6 cellular contexts compared by ENCODE assay signal in the genomic region with DNA sequence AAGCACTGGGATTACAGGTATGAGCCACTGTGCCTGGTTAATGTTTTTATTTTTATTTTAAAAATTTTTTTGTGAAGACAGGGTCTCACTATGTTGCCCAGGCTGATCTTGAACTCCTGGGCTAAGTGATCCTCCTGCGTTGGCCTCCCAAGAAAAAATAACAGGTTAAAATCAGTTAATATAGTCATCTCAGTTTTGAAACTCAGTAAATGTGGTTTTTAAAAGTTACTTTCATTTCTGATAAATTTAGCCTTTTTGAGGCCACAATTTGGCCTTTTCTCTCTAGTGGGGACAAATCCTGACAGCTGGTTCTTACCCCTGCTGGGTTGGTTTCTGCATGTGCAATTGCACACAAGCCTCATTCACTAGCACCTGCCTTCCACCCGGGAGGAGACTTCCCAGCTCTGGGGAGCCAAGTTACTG. TPM values are rescaled to one million over a fixed set of nuclear protein-coding genes. Genes with fewer than 3 reads are reported as not detected.
DNase-seq lines count a peak whose midpoint lies in the region; ATAC-seq and TF ChIP-seq lines count a peak whose summit lies in the region.

No MANE protein-coding gene starts in this region.

- peak; percentile 20 for TF ChIP-seq POLR2A in GM18505 (IDR thresholded peaks at IDR 0.05; ENCODE audit: borderline replicate concordance, extremely low read depth, insufficient read depth, insufficient read length)

- no peaks in the 10 kb centered on the region for H3K9me3 Mint-ChIP-seq in neural progenitor cell

- intact Hi-C loops in OCI-LY7 (cut with micrococcal nuclease; ENCODE audit: unreplicated experiment) = loop anchor here (5.0 kb wide), 1 partner anchor 134 kb away; no protein-coding TSS in a partner anchor
- intact Hi-C loops in left ventricle myocardium superior (cut with micrococcal nuclease) = loop anchor here (10.0 kb wide), 1 partner anchor 81 kb away; no protein-coding TSS in a partner anchor

- H3K9me3 ChIP-seq in OCI-LY7 (ENCODE audit: low read length) (no peaks in the 10 kb centered on the region), neural progenitor cell (ENCODE audit: low read depth) (no peaks in the 10 kb centered on the region)

- H3K9ac ChIP-seq in neural progenitor cell = no peak overlapping the region

- no peak for DNase-seq in OCI-LY7 (ENCODE audit: low spot score)
- no peak for DNase-seq in neural progenitor cell (ENCODE audit: low spot score)
- DNase-seq in left ventricle myocardium superior = no peak
- DNase-seq in GF-D8 (lab: John Stamatoyannopoulos, UW) = no peak

- H4K20me1 ChIP-seq in OCI-LY7 (ENCODE audit: insufficient read depth, low read length) (no peaks in the 10 kb centered on the region), neural progenitor cell (ENCODE audit: low read depth) (peaks cover 11% of the 10 kb centered on the region)

- H3K4me1 Mint-ChIP-seq in neural progenitor cell = peaks cover 4% of the 10 kb centered on the region

- H3K9me2 ChIP-seq in OCI-LY7 (ENCODE audit: insufficient read depth, low read length) = no peaks in the 10 kb centered on the region

- H3K27ac ChIP-seq in OCI-LY7 (ENCODE audit: low read depth, low read length, poor library complexity, severe bottlenecking) (peak overlapping the region; percentile 39), neural progenitor cell (no peak overlapping the region)

- H3K79me2 ChIP-seq in OCI-LY7 (ENCODE audit: insufficient read depth, low read depth, low read length) (no peaks in the 10 kb centered on the region), neural progenitor cell (ENCODE audit: low read depth) (no peaks in the 10 kb centered on the region)

- peak overlapping the region; percentile 22; the same call in 1 of the 2 replicates for H3K4me2 ChIP-seq in OCI-LY7 (ENCODE audit: low read length)
- no peak overlapping the region for H3K4me2 ChIP-seq in neural progenitor cell

- H3K4me3 ChIP-seq in OCI-LY7 (ENCODE audit: low read depth, low read length, poor library complexity, severe bottlenecking) = no peak overlapping the region
- H3K4me3 ChIP-seq in neural progenitor cell = no peak overlapping the region

- no peak overlapping the region for H3K4me3 Mint-ChIP-seq in neural progenitor cell

- H2AFZ ChIP-seq in OCI-LY7 (ENCODE audit: low read length) = no peak overlapping the region
- H2AFZ ChIP-seq in neural progenitor cell (replicated peaks) = no peak overlapping the region

- no peak for TF ChIP-seq CTCF in OCI-LY7 (conservative IDR thresholded peaks at IDR 0.05; ENCODE audit: low read length)
- TF ChIP-seq CTCF in neural progenitor cell (IDR thresholded peaks at IDR 0.05) = no peak

- CTCF ChIA-PET in OCI-LY7 (lab: Charles Lee; ENCODE audit: unreplicated experiment) = interaction anchor here (1.2 kb wide), 1 partner anchor 75 kb away, joined by 3 read pairs; no protein-coding TSS in a partner anchor

- H3K4me1 ChIP-seq in OCI-LY7 (ENCODE audit: insufficient read depth, low read length, poor library complexity, severe bottlenecking) (peaks cover 15% of the 10 kb centered on the region), neural progenitor cell (no peaks in the 10 kb centered on the region)

- POLR2A ChIA-PET in OCI-LY7 (lab: Charles Lee) = interaction anchor here (0.6 to 3.7 kb wide), 6 partner anchors 13 to 860 kb away, joined by 3 to 18 read pairs (median 5); a partner anchor contains a TSS

- no peak overlapping the region for H3K27ac Mint-ChIP-seq in neural progenitor cell

- peaks cover 27% of the 10 kb centered on the region for H3K36me3 Mint-ChIP-seq in neural progenitor cell

- H3K36me3 ChIP-seq in OCI-LY7 (ENCODE audit: insufficient read depth, low read length) = peaks cover 39% of the 10 kb centered on the region
- peaks cover 5% of the 10 kb centered on the region for H3K36me3 ChIP-seq in neural progenitor cell

- no TSS peak for BruUV-seq in OCI-LY7 (replicated peaks; lab: Mats Ljungman, UMichigan)

- H3F3A ChIP-seq in neural progenitor cell (ENCODE audit: low read depth) = peaks cover 10% of the 10 kb centered on the region

- peak; percentile 53 for ATAC-seq in GM18505 (IDR thresholded peaks at IDR 0.05; ENCODE audit: unreplicated experiment)
- ATAC-seq in GM21723 (IDR thresholded peaks at IDR 0.05; ENCODE audit: unreplicated experiment) = peak; percentile 87
- no peak for ATAC-seq in left ventricle myocardium superior

- H3K27me3 ChIP-seq in neural progenitor cell = no peaks in the 10 kb centered on the region

- peaks cover 2% of the 10 kb centered on the region for H3K27me3 Mint-ChIP-seq in neural progenitor cell (ENCODE audit: insufficient read depth, low read depth)

RNA-seq across cellular contexts. Expression of a gene that starts 13.3 kb away (rescaled TPM):
- total RNA-seq in OCI-LY7 (2014; rRNA removed; shearing (Covaris generic)) = 82.5 and 88.3 TPM in 2 replicates
- total RNA-seq in OCI-LY7 (2022) (67.5 and 75.5 TPM in 2 replicates), neural progenitor cell (ENCODE audit: low replicate concordance) (99.3 and 103 TPM in 2 replicates), left ventricle myocardium superior (65.1 TPM)

RNA-seq across cellular contexts. Expression of a gene that starts 15.9 kb away (rescaled TPM):
- total RNA-seq in OCI-LY7 (2014; rRNA removed; shearing (Covaris generic)) = 4.2 and 6.0 TPM in 2 replicates
- total RNA-seq in OCI-LY7 (2022) = 3.7 and 4.7 TPM in 2 replicates
- 0.22 and 0.40 TPM in 2 replicates for total RNA-seq in neural progenitor cell (ENCODE audit: low replicate concordance)
- total RNA-seq in left ventricle myocardium superior = 1.1 TPM

RNA-seq across cellular contexts. Expression of a gene that starts 21.7 kb away (rescaled TPM):
- 4.2 and 5.0 TPM in 2 replicates for total RNA-seq in OCI-LY7 (2014; rRNA removed; shearing (Covaris generic))
- total RNA-seq in OCI-LY7 (2022) (15.7 and 16.4 TPM in 2 replicates), neural progenitor cell (ENCODE audit: low replicate concordance) (5.0 and 8.5 TPM in 2 replicates), left ventricle myocardium superior (0.32 TPM)

RNA-seq across cellular contexts. Expression of a gene that starts 32.2 kb away (rescaled TPM):
- total RNA-seq in OCI-LY7 (2014; rRNA removed; shearing (Covaris generic)) = 8.5 and 11.0 TPM in 2 replicates
- total RNA-seq in OCI-LY7 (2022) (22.5 and 26.1 TPM in 2 replicates), neural progenitor cell (ENCODE audit: low replicate concordance) (4.6 and 9.4 TPM in 2 replicates), left ventricle myocardium superior (15.3 TPM)

RNA-seq across cellular contexts. Expression of a gene that starts 56.5 kb away (rescaled TPM):
- 87.0 and 87.9 TPM in 2 replicates for total RNA-seq in OCI-LY7 (2014; rRNA removed; shearing (Covaris generic))
- total RNA-seq in OCI-LY7 (2022) (88.9 and 99.0 TPM in 2 replicates), neural progenitor cell (ENCODE audit: low replicate concordance) (45.9 and 84.5 TPM in 2 replicates), left ventricle myocardium superior (84.5 TPM)
